In the genomic region with DNA sequence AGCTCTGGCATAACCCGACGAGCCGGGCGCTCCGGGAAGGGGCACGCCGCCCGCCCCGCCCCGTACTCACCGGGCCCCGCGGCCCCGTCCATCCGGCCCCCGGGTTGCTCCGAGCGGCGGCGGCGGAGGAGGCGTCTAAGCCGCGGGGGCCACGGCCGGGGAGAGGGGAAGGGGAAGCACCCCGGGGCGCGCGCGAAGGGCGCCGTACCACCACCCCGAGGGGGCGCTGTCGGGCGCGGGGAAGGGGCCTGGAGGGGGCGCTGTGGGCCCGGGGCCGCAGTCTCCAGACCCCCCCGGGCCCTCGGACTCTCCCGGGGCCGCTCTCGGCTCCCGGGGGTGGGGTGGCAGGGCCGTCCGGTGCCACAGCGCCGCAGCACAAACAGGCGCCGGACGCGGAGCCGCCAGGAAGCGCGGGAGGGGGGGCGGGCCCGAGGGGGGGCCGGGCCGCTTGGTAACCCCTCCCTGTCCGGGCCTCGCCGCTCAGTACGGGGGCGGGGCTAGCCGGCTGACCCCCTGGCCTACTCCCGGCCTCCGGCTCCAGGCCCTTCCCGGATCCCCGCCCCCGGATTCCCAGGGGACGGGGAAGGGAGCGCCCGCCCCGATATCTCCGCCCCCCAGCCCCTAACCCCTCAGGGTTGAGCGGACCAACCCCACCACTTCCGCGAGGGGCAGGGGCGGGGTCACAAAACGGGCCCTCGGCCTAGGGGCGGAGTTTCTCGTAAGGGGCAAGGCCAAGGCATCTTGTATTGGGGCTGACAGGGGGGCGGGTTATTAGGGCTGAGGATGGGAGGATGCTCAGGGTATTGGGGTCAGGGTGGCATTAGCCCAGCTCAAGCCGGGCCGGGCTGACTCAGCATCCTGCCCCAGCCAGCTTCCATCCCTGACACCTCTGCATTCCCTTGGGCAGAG, we compare ENCODE assay signal across 1 cellular context.
TF ChIP-seq lines count a peak whose summit lies in the region.

EML3 (minus strand) TSS at position 410 of the 909 bp plus-strand sequence; CDS start at position 92, 318 bp downstream.
A gene with protein sequence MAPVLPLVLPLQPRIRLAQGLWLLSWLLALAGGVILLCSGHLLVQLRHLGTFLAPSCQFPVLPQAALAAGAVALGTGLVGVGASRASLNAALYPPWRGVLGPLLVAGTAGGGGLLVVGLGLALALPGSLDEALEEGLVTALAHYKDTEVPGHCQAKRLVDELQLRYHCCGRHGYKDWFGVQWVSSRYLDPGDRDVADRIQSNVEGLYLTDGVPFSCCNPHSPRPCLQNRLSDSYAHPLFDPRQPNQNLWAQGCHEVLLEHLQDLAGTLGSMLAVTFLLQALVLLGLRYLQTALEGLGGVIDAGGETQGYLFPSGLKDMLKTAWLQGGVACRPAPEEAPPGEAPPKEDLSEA (plus strand): TSS at position 892 of the 909 bp plus-strand sequence. CDS start 25 bp downstream, outside the sequence.

TF ChIP-seq in WTC11, 78 proteins besides CTCF, POLR2A, EP300 and RAD21:
- peak; percentile 94 for TF ChIP-seq ZNF423 (CRISPR knock-in tag; IDR thresholded peaks at IDR 0.05)
- peak; percentile 97 for TF ChIP-seq HMGXB4 (CRISPR knock-in tag; IDR thresholded peaks at IDR 0.05)
- no peak for TF ChIP-seq CREB1 (CRISPR knock-in tag; IDR thresholded peaks at IDR 0.05)
- 0 out of 2 replicates have a peak, but pooled peaks have one; percentile 25 for TF ChIP-seq ZNF219 (CRISPR knock-in tag; IDR thresholded peaks at IDR 0.05; ENCODE audit: borderline replicate concordance)
- 0 out of 2 replicates have a peak, but pooled peaks have one; percentile 15 for TF ChIP-seq SP1 (CRISPR knock-in tag; conservative IDR thresholded peaks at IDR 0.05)
- 0 out of 2 replicates have a peak, but pooled peaks have one; percentile 34 for TF ChIP-seq TEAD1 (CRISPR knock-in tag; IDR thresholded peaks at IDR 0.05)
- TF ChIP-seq ELF4 (CRISPR knock-in tag; IDR thresholded peaks at IDR 0.05; ENCODE audit: low read depth) = no peak
